In the genomic region with DNA sequence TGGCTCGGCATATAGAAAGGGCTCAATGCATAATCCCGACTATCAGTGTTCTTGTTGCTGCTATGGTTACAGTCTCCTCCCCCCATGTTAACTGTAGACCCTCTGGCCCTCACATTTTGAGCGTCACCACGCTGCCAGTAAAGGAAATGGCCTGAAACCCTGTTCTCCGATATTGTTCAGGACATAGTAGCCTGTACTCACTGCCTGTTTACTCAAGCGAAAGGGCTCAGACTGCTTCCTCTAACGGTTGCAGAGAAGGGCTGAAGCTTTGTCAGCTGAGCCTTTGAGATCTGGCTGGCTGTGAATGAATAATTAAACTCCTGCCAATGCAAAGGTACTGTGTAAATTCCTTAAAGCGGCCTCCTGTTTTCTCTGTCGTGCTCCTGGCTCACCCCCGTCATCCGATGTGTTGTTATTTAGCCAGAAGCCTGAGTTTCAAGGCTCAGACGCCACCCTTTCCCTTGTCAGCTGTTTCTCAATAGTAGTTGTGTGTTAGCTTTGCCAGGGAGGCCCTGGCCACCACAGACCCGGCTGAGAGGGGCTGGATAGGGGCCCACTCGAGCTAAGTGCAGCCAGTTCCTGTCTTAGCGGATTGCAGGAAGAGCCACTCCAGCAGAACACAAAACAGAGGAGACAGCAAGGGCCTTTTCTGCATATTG, we compare ENCODE assay signal across 8 cellular contexts. TPM values are rescaled to one million over a fixed set of nuclear protein-coding genes. Genes with fewer than 3 reads are reported as not detected.
DNase-seq lines count a peak whose midpoint lies in the region; ATAC-seq and TF ChIP-seq lines count a peak whose summit lies in the region.

No MANE protein-coding gene starts in this region.

- H3K27ac ChIP-seq in lower lobe of right lung = peak overlapping the region; percentile 86
- H3K27ac ChIP-seq in thymus (ENCODE audit: low read depth) = peak overlapping the region; percentile 74

- TF ChIP-seq CTCF in choroid plexus epithelial cell (conservative IDR thresholded peaks at IDR 0.05; ENCODE audit: low read depth, low read length) = no peak
- TF ChIP-seq CTCF in lower lobe of right lung (IDR thresholded peaks at IDR 0.05) = no peak

- ATAC-seq in GM19395 (IDR thresholded peaks at IDR 0.05; ENCODE audit: unreplicated experiment) = peak; percentile 89
- ATAC-seq in lower lobe of right lung = peak; percentile 89 to 92
- no peak for ATAC-seq in GM18873 (IDR thresholded peaks at IDR 0.05; ENCODE audit: low FRiP score, unreplicated experiment)

- H3K9me3 ChIP-seq in lower lobe of right lung (peaks cover 6% of the 10 kb centered on the region), thymus (ENCODE audit: control insufficient read depth) (no peaks in the 10 kb centered on the region)

- intact Hi-C loops in lower lobe of right lung (cut with DNase I) = no loop called here

- H3K27me3 ChIP-seq in lower lobe of right lung (ENCODE audit: low read depth) (no peaks in the 10 kb centered on the region), thymus (ENCODE audit: control insufficient read depth, insufficient read depth) (no peaks in the 10 kb centered on the region)

- WGBS in thymus = 35% methylated on average over 15 of the region's 15 CpGs

- H3K4me1 ChIP-seq in lower lobe of right lung (peaks cover 51% of the 10 kb centered on the region), thymus (ENCODE audit: control insufficient read depth, insufficient read depth, low read length) (no peaks in the 10 kb centered on the region)

- H3K4me3 ChIP-seq in choroid plexus epithelial cell (ENCODE audit: low read depth, low read length) (no peak overlapping the region), lower lobe of right lung (peak overlapping the region; percentile 6), thymus (ENCODE audit: low read length) (no peak overlapping the region)

- peak; percentile 4 for DNase-seq in NCI-H2081 treated with DMSO at 0.1 percent for 48 hours (lab: John Stamatoyannopoulos, UW)
- peak; percentile 18 for DNase-seq in choroid plexus epithelial cell (ENCODE audit: low read depth)
- DNase-seq in lower lobe of right lung = peak; percentile 69
- DNase-seq in stimulated activated CD4-positive, alpha-beta T cell treated with anti-CD3 and anti-CD28 coated beads, Interleukin-15, amount 100 ng/mL, for 24 hours = no peak
- DNase-seq in stimulated activated naive CD4-positive, alpha-beta T cell treated with Interleukin-2 at 50 U/mL for 16 hours (lab: John Stamatoyannopoulos, UW) = no peak

- H3K36me3 ChIP-seq in lower lobe of right lung (no peaks in the 10 kb centered on the region), thymus (ENCODE audit: control insufficient read depth, insufficient read depth) (no peaks in the 10 kb centered on the region)

RNA-seq across cellular contexts. Expression of gene RALGAPA2, which starts 31.2 kb away (rescaled TPM):
- 73.8 TPM for total RNA-seq in lower lobe of right lung
- polyA plus RNA-seq in thymus = 9.0 TPM

Comparison
In these comparisons a context has a peak if more than half of its experiments do, and no peak if none do; other contexts are left out.
1. DNase-seq: peak in NCI-H2081 treated with DMSO at 0.1 percent for 48 hours (single experiment), choroid plexus epithelial cell (single experiment) and lower lobe of right lung (single experiment); none in stimulated activated CD4-positive, alpha-beta T cell treated with anti-CD3 and anti-CD28 coated beads, Interleukin-15, amount 100 ng/mL, for 24 hours (single experiment) and stimulated activated naive CD4-positive, alpha-beta T cell treated with Interleukin-2 at 50 U/mL for 16 hours (single experiment).